14 cellular contexts compared by ENCODE assay signal in the genomic region with DNA sequence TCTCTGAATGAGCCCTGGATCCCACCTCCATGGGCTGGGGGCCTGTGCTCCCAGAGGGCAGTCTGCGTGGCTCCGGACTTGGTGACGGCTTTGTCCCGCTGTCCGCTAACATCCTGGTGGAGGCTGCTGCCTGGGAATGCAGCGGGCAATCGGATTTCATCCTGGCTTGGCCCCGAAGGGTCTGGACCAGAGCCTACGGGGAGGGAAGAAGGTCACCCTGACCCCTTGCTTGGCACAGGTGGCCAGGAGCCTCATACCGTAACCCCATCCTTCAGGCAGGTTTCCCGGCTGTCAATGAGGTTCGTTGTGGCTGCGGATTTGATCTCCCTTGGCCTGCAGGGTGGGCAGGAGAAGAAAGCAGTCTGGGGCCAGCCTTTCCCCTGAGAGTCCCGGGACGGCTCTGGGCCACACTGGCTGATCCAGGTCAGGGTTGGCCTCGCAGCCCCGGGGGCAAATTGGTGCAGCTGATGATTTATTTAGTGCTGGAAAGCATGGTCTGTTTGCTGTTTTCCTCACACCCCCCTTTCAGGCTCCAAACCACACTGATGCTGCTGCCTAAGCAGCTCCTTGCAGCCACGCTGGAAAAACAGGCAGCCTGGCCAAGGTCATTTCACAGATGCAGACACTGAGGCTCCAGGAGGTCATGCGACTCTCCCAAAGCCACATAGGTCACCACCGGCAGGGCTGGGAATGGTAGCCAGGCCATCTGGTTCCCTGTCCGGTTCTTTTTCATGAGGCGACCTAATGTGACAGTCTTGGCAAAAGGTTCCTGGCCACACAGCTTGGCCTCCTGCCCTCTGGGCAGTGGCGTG. TPM values are rescaled to one million over a fixed set of nuclear protein-coding genes. Genes with fewer than 3 reads are reported as not detected.
A peak's percentile ranks its signal among the peaks of the same experiment; 100 is the strongest.
DNase-seq lines count a peak whose midpoint lies in the region; ATAC-seq and TF ChIP-seq lines count a peak whose summit lies in the region.
"Had no signal": no experiment of that assay in that cellular context is flagged by ENCODE, and none has a peak within 500 bp of the region (broad histone marks: within the 10 kb centered on the region; RNA-seq: fewer than 3 reads in every experiment).

No MANE protein-coding gene starts in this region.

- TF ChIP-seq CTCF in AG10803 (conservative IDR thresholded peaks at IDR 0.05; ENCODE audit: low read length) = no peak
- no peak for TF ChIP-seq CTCF in SK-N-SH (IDR thresholded peaks at IDR 0.05)
- no peak for TF ChIP-seq CTCF in ovary (IDR thresholded peaks at IDR 0.05)
- TF ChIP-seq CTCF in PC-9 (conservative IDR thresholded peaks at IDR 0.05) = no peak

- no peaks in the 10 kb centered on the region for H3K9me3 ChIP-seq in SK-N-SH
- H3K9me3 ChIP-seq in ovary = no peaks in the 10 kb centered on the region
- no peaks in the 10 kb centered on the region for H3K9me3 ChIP-seq in PC-9 (ENCODE audit: insufficient read depth, low read depth)

- POLR2A ChIA-PET in SK-N-SH (lab: Yijun Ruan, JAX) (interaction anchor here (1.2 kb wide), 1 partner anchor 15 kb away, joined by 3 read pairs; no protein-coding TSS in a partner anchor), PC-9 (lab: Charles Lee; ENCODE audit: unreplicated experiment) (no interaction called here)

- CTCF ChIA-PET in SK-N-SH (lab: Yijun Ruan, JAX) = interaction anchor here (0.8 to 1.6 kb wide), 3 partner anchors 16 to 209 kb away, joined by 3 to 4 read pairs (median 3); no protein-coding TSS in a partner anchor
- CTCF ChIA-PET in PC-9 (lab: Charles Lee) = no interaction called here

- no peak for TF ChIP-seq POLR2A in ovary (IDR thresholded peaks at IDR 0.05)

- H3K79me2 ChIP-seq in SK-N-SH (ENCODE audit: insufficient read depth) (no peaks in the 10 kb centered on the region), PC-9 (ENCODE audit: low read depth) (no peaks in the 10 kb centered on the region)

- intact Hi-C loops in cardiac septum (cut with DNase I) (no loop called here), ovary (cut with DNase I) (no loop called here), PC-9 (cut with micrococcal nuclease; ENCODE audit: unreplicated experiment) (no loop called here)

- H2AFZ ChIP-seq in SK-N-SH (ENCODE audit: low read depth) = no peak overlapping the region
- H2AFZ ChIP-seq in PC-9 = no peak overlapping the region

- peak; percentile 19 for DNase-seq in AG10803 (ENCODE audit: low read depth)
- peak; percentile 73 for DNase-seq in SK-N-SH
- peak; percentile 78 for DNase-seq in cardiac septum (ENCODE audit: low spot score)
- DNase-seq in ovary = peak in 3 of 5 donors; percentile 46 to 57 (median 51)
- no peak for DNase-seq in SHP77 treated with DMSO at 0.1 percent for 48 hours (lab: John Stamatoyannopoulos, UW)
- no peak for DNase-seq in AML-193 (lab: John Stamatoyannopoulos, UW)
- DNase-seq in PC-9 = no peak
- DNase-seq: activated CD4-positive, CD25-positive, alpha-beta regulatory T cell; activated T-cell treated with anti-CD3 and anti-CD28 coated beads, Interleukin-2, amount 50 U/mL, for 1 hour; DMS79; effector memory CD8-positive, alpha-beta T cell; kidney had no signal

- H3K36me3 ChIP-seq in SK-N-SH (replicated peaks in 1 of 2; ENCODE audit: control insufficient read depth in 1 of 2, insufficient read depth in 2 of 2, low read length in 1 of 2) = no peaks in the 10 kb centered on the region
- H3K36me3 ChIP-seq in ovary = no peaks in the 10 kb centered on the region
- no peaks in the 10 kb centered on the region for H3K36me3 ChIP-seq in PC-9 (ENCODE audit: low read depth)

- no peak overlapping the region for H3K4me2 ChIP-seq in SK-N-SH
- no peak overlapping the region for H3K4me2 ChIP-seq in PC-9

- TF ChIP-seq EP300 in SK-N-SH (IDR thresholded peaks at IDR 0.05; ENCODE audit: borderline replicate concordance in 1 of 2, low read depth in 1 of 2, low read length in 1 of 2) (no peak), ovary (IDR thresholded peaks at IDR 0.05) (no peak)

- H4K20me1 ChIP-seq in SK-N-SH (ENCODE audit: insufficient read depth) (peaks cover 28% of the 10 kb centered on the region), PC-9 (ENCODE audit: insufficient read depth) (peaks cover 3% of the 10 kb centered on the region)

- no peak for TF ChIP-seq RAD21 in SK-N-SH (IDR thresholded peaks at IDR 0.05; ENCODE audit: low read length)

- no peak for ATAC-seq in GM18502 (IDR thresholded peaks at IDR 0.05; ENCODE audit: poor library complexity, unreplicated experiment)
- ATAC-seq: effector memory CD8-positive, alpha-beta T cell; GM12878 had no signal

- H3K27ac ChIP-seq in SK-N-SH (ENCODE audit: low read depth in 2 of 2, low read length in 1 of 2) = peak overlapping the region in 1 of 2 experiments; percentile 50; a peak in 2 of 4 replicates
- H3K27ac ChIP-seq in ovary = peak overlapping the region; percentile 44 to 51
- no peak overlapping the region for H3K27ac ChIP-seq in PC-9

- H3K9me2 ChIP-seq in SK-N-SH (no peaks in the 10 kb centered on the region), PC-9 (ENCODE audit: insufficient read depth) (no peaks in the 10 kb centered on the region)

- BruUV-seq in PC-9 (replicated peaks; lab: Mats Ljungman, UMichigan) = no TSS peak

- H3K27me3 ChIP-seq in SK-N-SH (ENCODE audit: insufficient read depth) (no peaks in the 10 kb centered on the region), ovary (no peaks in the 10 kb centered on the region), PC-9 (ENCODE audit: insufficient read depth, low read depth) (0 out of 2 replicates have a peak, but pooled peaks cover 3% of the 10 kb centered on the region)

- H3K4me1 ChIP-seq in SK-N-SH (ENCODE audit: control insufficient read depth in 1 of 2, insufficient read depth in 2 of 2, low read depth in 1 of 2, low read length in 1 of 2) (peaks cover 10 to 52% of the 10 kb centered on the region in 2 experiments; a peak in 3 of 4 replicates), ovary (ENCODE audit: insufficient read depth) (peaks cover 38% of the 10 kb centered on the region), PC-9 (replicated peaks; ENCODE audit: insufficient read depth) (no peaks in the 10 kb centered on the region)

- H3F3A ChIP-seq in SK-N-SH (replicated peaks; ENCODE audit: insufficient read depth) (no peaks in the 10 kb centered on the region), PC-9 (ENCODE audit: insufficient read depth, low read depth) (no peaks in the 10 kb centered on the region)

- H3K9ac ChIP-seq in SK-N-SH = no peak overlapping the region

- WGBS in SK-N-SH (ENCODE audit: low lambda C conversion rate) = 70% methylated on average over 13 of the region's 23 CpGs
- 16 to 26% (median 18%) methylated on average over 20 to 23 of the region's 23 CpGs for WGBS in ovary, 3 donors

- H3K4me3 ChIP-seq in AG10803 (ENCODE audit: low read length) (no peak overlapping the region), SK-N-SH (ENCODE audit: low read depth in 2 of 2, low read length in 1 of 2) (no peak overlapping the region), ovary (no peak overlapping the region), PC-9 (no peak overlapping the region)
- H3K4me3 ChIP-seq: GM12878 had no signal

TF ChIP-seq in SK-N-SH, 30 proteins besides CTCF, POLR2A, EP300 and RAD21:
- TF ChIP-seq RXRA (IDR thresholded peaks at IDR 0.05; ENCODE audit: borderline replicate concordance, low read depth) (no peak), MXI1 (IDR thresholded peaks at IDR 0.05; ENCODE audit: low read depth, low read length) (peak; percentile 41; the same call in 1 of the 2 replicates)

RNA-seq across cellular contexts. Expression of a gene that starts 15.0 kb away (rescaled TPM):
- 3.8 and 4.5 TPM in 2 replicates for polyA plus RNA-seq in SK-N-SH (2012; rRNA removed)
- polyA plus RNA-seq in SK-N-SH (2012; cell fraction: cytosol; rRNA removed) = 2.2 and 3.6 TPM in 2 replicates
- 7.5 and 8.0 TPM in 2 replicates for polyA plus RNA-seq in SK-N-SH (2012; cell fraction: nucleus; rRNA removed)
- total RNA-seq in cardiac septum = 20.7 TPM
- total RNA-seq in ovary = 10 to 100 TPM; 10.7 to 45.4 (median 32.2) TPM
- polyA plus RNA-seq in ovary = 1 to 10 TPM; 8.7 to 8.9 TPM
- 10.7 and 12.1 TPM in 2 replicates for total RNA-seq in PC-9 (2021)

Comparison
In these comparisons a context has a peak if more than half of its experiments do, and no peak if none do; other contexts are left out.
1. DNase-seq: peak in AG10803 (single experiment), SK-N-SH (single experiment), cardiac septum (single experiment) and ovary (3 of 5); none in SHP77 treated with DMSO at 0.1 percent for 48 hours (single experiment), AML-193 (0 of 2) and PC-9 (0 of 2).